ENCODE assay signal across 33 cellular contexts in genomic region chr5:144972317-144972716, GRCh38.
"Had no signal": no experiment of that assay in that cellular context is flagged by ENCODE, and none has a peak within 500 bp of the region (broad histone marks: within the 10 kb centered on the region; RNA-seq: fewer than 3 reads in every experiment).

No MANE protein-coding gene starts in this region.

- H3K4me1 ChIP-seq: colonic mucosa, gastroesophageal sphincter, left lung, lower lobe of right lung, right lobe of liver, upper lobe of left lung, vagina had no signal

- FAIRE-seq: endometrium, TTC549 had no signal

- H3K27ac ChIP-seq: cardiac muscle cell, colonic mucosa, epithelial cell of prostate, esophagus squamous epithelium, gastroesophageal sphincter, left lung, lower lobe of right lung, neutrophil, right lobe of liver, upper lobe of left lung, vagina had no signal

- H3K9me3 ChIP-seq: colonic mucosa, esophagus squamous epithelium, lower lobe of right lung, mucosa of descending colon, neutrophil, right lobe of liver, vagina had no signal

- H3K27me3 ChIP-seq: cardiac muscle cell, colonic mucosa, esophagus squamous epithelium, gastroesophageal sphincter, left lung, neutrophil, right lobe of liver, upper lobe of left lung, vagina had no signal

- DNase-seq: activated CD4-positive, alpha-beta memory T cell treated with anti-CD3 and anti-CD28 coated beads, Interleukin-2, amount 10 ng/mL, durations not matched to agents 7 days and 5 days; activated CD4-positive, alpha-beta T cell treated with anti-CD3 and anti-CD28 coated beads, Interleukin-2, amount 10 ng/mL, durations not matched to agents 7 days and 5 days; activated CD4-positive, CD25-positive, alpha-beta regulatory T cell treated with anti-CD3 and anti-CD28 coated beads, Interleukin-2, amount 50 U/mL, for 72 hours; activated CD8-positive, alpha-beta memory T cell treated with anti-CD3 and anti-CD28 coated beads, Interleukin-2, amount 50 U/mL, for 48 hours; activated gamma-delta T cell; activated naive CD4-positive, alpha-beta T cell treated with anti-CD3 and anti-CD28 coated beads, Interleukin-2, amount 50 U/mL, for 16 hours; activated T-cell treated with anti-CD3 and anti-CD28 coated beads, Interleukin-2, amount 50 U/mL, for 24 hours; anterior cingulate cortex; cerebellar nuclear complex; colonic mucosa; effector CD8-positive, alpha-beta T cell; esophagus squamous epithelium; hypothalamus; immature natural killer cell; left lung; lower lobe of right lung; mucosa of descending colon; right lobe of liver; stimulated activated CD4-positive, alpha-beta T cell treated with anti-CD3 and anti-CD28 coated beads, Interleukin-1b, Interleukin-23, amount 100 ng/mL, for 48 hours; stimulated activated CD4-positive, alpha-beta T cell treated with anti-CD3 and anti-CD28 coated beads, Interleukin-4, amount 100 ng/mL, for 4 hours; stimulated activated CD8-positive, alpha-beta memory T cell treated with anti-CD3 and anti-CD28 coated beads, Interleukin-4, amount 100 ng/mL, for 48 hours; stimulated activated naive CD8-positive, alpha-beta T cell treated with anti-CD3 and anti-CD28 coated beads, Interleukin-15, amount 100 ng/mL, for 72 hours; substantia nigra; upper lobe of left lung had no signal

- H3K36me3 ChIP-seq: cardiac muscle cell, colonic mucosa, esophagus squamous epithelium, gastroesophageal sphincter, left lung, lower lobe of right lung, neutrophil, right lobe of liver, upper lobe of left lung, vagina had no signal

- H3K4me2 ChIP-seq: smooth muscle cell had no signal

- ATAC-seq: gastroesophageal sphincter; left lung; lower lobe of right lung; mucosa of descending colon; right lobe of liver; stimulated activated memory B cell treated with anti-CD40 and anti-IgM and Interleukin-4, amounts not matched to agents 10 μg/mL and 1 μg/mL and 100 μg/mL, for 72 hours; stimulated activated naive CD8-positive, alpha-beta T cell treated with anti-CD3 and anti-CD28 coated beads, Interleukin-15, amount 100 ng/mL, for 72 hours had no signal

- H3K4me3 ChIP-seq: cardiac muscle cell, colonic mucosa, esophagus squamous epithelium, gastroesophageal sphincter, left lung, lower lobe of right lung, mucosa of descending colon, right lobe of liver, smooth muscle cell, upper lobe of left lung, vagina had no signal
